12 cellular contexts compared by ENCODE assay signal in the genomic region with DNA sequence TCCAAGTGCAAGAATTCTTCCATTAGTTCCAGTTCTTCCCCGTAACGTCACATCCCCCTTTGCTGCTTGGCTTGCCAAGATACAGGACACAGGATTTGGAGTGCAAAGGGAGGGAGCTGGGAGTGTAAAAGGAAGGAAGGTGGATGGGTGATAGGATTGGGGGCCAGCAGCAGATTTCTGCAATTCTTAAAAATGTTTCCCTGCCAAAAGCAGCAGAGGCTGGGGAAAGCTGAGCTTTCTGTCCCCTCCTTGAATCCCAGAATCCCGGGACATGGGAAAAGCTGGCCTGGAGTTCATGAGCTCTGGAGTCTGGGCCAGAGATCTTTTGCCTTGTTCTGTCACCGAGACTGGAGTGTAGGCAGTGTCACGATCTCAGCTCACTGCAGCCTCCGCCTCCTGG.
DNase-seq lines count a peak whose midpoint lies in the region; ATAC-seq and TF ChIP-seq lines count a peak whose summit lies in the region.
"Had no signal": no experiment of that assay in that cellular context is flagged by ENCODE, and none has a peak within 500 bp of the region (broad histone marks: within the 10 kb centered on the region; RNA-seq: fewer than 3 reads in every experiment).

No MANE protein-coding gene starts in this region.

- ATAC-seq in gastroesophageal sphincter (no peak), HG02973 (IDR thresholded peaks at IDR 0.05; ENCODE audit: unreplicated experiment) (no peak)

- no peaks in the 10 kb centered on the region for H3K36me3 Mint-ChIP-seq in activated CD4-positive, alpha-beta T cell treated with anti-CD3 and anti-CD28 coated beads, Interleukin-2, amount 10 ng/mL, durations not matched to agents 24 days and 14 days (ENCODE audit: low read depth)

- no peaks in the 10 kb centered on the region for H3K9me3 ChIP-seq in gastroesophageal sphincter
- H3K9me3 ChIP-seq in neuronal stem cell (replicated peaks in 1 of 2; ENCODE audit: control insufficient read depth in 2 of 2, insufficient read depth in 1 of 2, low read depth in 1 of 2, low read length in 2 of 2): peaks cover 0 to 2% of the 10 kb centered on the region in 2 donors
- H3K9me3 ChIP-seq: tibial nerve had no signal

- H3K9ac ChIP-seq in neuronal stem cell (ENCODE audit: low read depth, low read length, poor library complexity): no peak overlapping the region

- no peak overlapping the region for H4K8ac ChIP-seq in neuronal stem cell (ENCODE audit: low read depth, low read length)

- H3K4ac ChIP-seq in neuronal stem cell (ENCODE audit: low read length): no peak overlapping the region

- no peak for TF ChIP-seq POLR2A in gastroesophageal sphincter (IDR thresholded peaks at IDR 0.05)

- H3K36me3 ChIP-seq in ACC112 (ENCODE audit: insufficient read depth, low read length) (no peaks in the 10 kb centered on the region), gastroesophageal sphincter (no peaks in the 10 kb centered on the region), neuronal stem cell (replicated peaks in 1 of 2; ENCODE audit: control insufficient read depth in 2 of 2, insufficient read depth in 2 of 2, low read length in 2 of 2) (no peaks in the 10 kb centered on the region)
- H3K36me3 ChIP-seq: tibial nerve had no signal

- H3K27me3 Mint-ChIP-seq in activated CD4-positive, alpha-beta T cell treated with anti-CD3 and anti-CD28 coated beads, Interleukin-2, amount 10 ng/mL, durations not matched to agents 24 days and 14 days: peaks cover 45% of the 10 kb centered on the region

- H3K4me3 ChIP-seq in ACC112 (ENCODE audit: low read depth, low read length) (peak overlapping the region; percentile 92), gastroesophageal sphincter (peak overlapping the region in 1 of 2 donors; percentile 56), neuronal stem cell (ENCODE audit: low read length in 2 of 2) (peak overlapping the region in 1 of 2 donors; percentile 4)

- H3K14ac ChIP-seq in neuronal stem cell (ENCODE audit: low read length): no peak overlapping the region

- H2BK15ac ChIP-seq in neuronal stem cell (ENCODE audit: low read length): no peak overlapping the region

- TF ChIP-seq EP300 in gastroesophageal sphincter (IDR thresholded peaks at IDR 0.05): no peak

- H2AFZ ChIP-seq in ACC112 (ENCODE audit: low read length, unreplicated experiment) (peak overlapping the region; percentile 81), neuronal stem cell (ENCODE audit: low read length) (no peak overlapping the region)

- no peak overlapping the region for H2AK5ac ChIP-seq in neuronal stem cell (ENCODE audit: low read depth, low read length)

- H3K4me1 ChIP-seq in ACC112 (ENCODE audit: control insufficient read depth, insufficient read depth, low read length, unreplicated experiment) (peaks cover 34% of the 10 kb centered on the region), gastroesophageal sphincter (peaks cover 0 to 42% (median 25%) of the 10 kb centered on the region in 3 donors), neuronal stem cell (ENCODE audit: control insufficient read depth in 2 of 2, insufficient read depth in 1 of 2, low read depth in 1 of 2, low read length in 2 of 2) (peaks cover 22 to 23% of the 10 kb centered on the region in 2 donors)

- H3K27ac ChIP-seq in ACC112 (ENCODE audit: low read depth, low read length) (peak overlapping the region; percentile 16; the same call in 1 of the 2 replicates), VCaP (peak overlapping the region; percentile 85), gastroesophageal sphincter (peak overlapping the region in 3 of 4 donors; percentile 51 to 71 (median 55)), neuronal stem cell (replicated peaks; ENCODE audit: low read length) (no peak overlapping the region)

- no peak overlapping the region for H3K4me3 Mint-ChIP-seq in activated CD4-positive, alpha-beta T cell treated with anti-CD3 and anti-CD28 coated beads, Interleukin-2, amount 10 ng/mL, durations not matched to agents 24 days and 14 days

- peaks cover 2% of the 10 kb centered on the region for H3K79me2 ChIP-seq in ACC112 (ENCODE audit: control insufficient read depth, insufficient read depth, low read length, unreplicated experiment)

- intact Hi-C loops in activated CD4-positive, alpha-beta T cell treated with anti-CD3 and anti-CD28 coated beads, Interleukin-2, amount 10 ng/mL, durations not matched to agents 24 days and 14 days (cut with micrococcal nuclease): loop anchor here (5.0 kb wide), 1 partner anchor 42 kb away; no protein-coding TSS in a partner anchor

- H2BK12ac ChIP-seq in neuronal stem cell (ENCODE audit: low read length): no peak overlapping the region

- peaks cover 15% of the 10 kb centered on the region for H3K4me1 Mint-ChIP-seq in activated CD4-positive, alpha-beta T cell treated with anti-CD3 and anti-CD28 coated beads, Interleukin-2, amount 10 ng/mL, durations not matched to agents 24 days and 14 days

- no peak overlapping the region for H3K27ac Mint-ChIP-seq in activated CD4-positive, alpha-beta T cell treated with anti-CD3 and anti-CD28 coated beads, Interleukin-2, amount 10 ng/mL, durations not matched to agents 24 days and 14 days
- H3K27ac Mint-ChIP-seq: activated naive CD4-positive, alpha-beta T cell treated with anti-CD3 and anti-CD28 coated beads, Interleukin-2, amount 50 U/mL, for 72 hours had no signal

- peaks cover 8% of the 10 kb centered on the region for H3K79me1 ChIP-seq in neuronal stem cell (ENCODE audit: low read depth, low read length)

- no peak overlapping the region for H3K23ac ChIP-seq in neuronal stem cell (ENCODE audit: low read depth, low read length, poor library complexity)

- no peak for DNase-seq in neuronal stem cell (ENCODE audit: low spot score)
- no peak for DNase-seq in A172 (ENCODE audit: low spot score)
- DNase-seq in activated CD4-positive, alpha-beta T cell treated with anti-CD3 and anti-CD28 coated beads, Interleukin-2, amount 10 ng/mL, durations not matched to agents 24 days and 14 days: no peak
- DNase-seq in GM19238 (ENCODE audit: insufficient read length, low spot score): no peak
- DNase-seq: GOT3, NCI-H510A treated with DMSO at 0.1 percent for 48 hours had no signal

- 20 to 53% methylated on average over 3 to 6 of the region's 6 CpGs for WGBS in gastroesophageal sphincter (ENCODE audit: low coverage in 1 of 2), 2 donors
- no CpG with 5 or more reads among the region's 6 CpGs for WGBS in neuronal stem cell (ENCODE audit: extremely low coverage in 2 of 2, insufficient read length in 2 of 2, insufficient replicate concordance in 1 of 2), 2 donors

- H2BK120ac ChIP-seq in neuronal stem cell (ENCODE audit: low read depth, low read length): no peak overlapping the region

- no peak overlapping the region for H4K91ac ChIP-seq in neuronal stem cell (ENCODE audit: low read depth, low read length, poor library complexity)

- no peaks in the 10 kb centered on the region for H3K9me3 Mint-ChIP-seq in activated CD4-positive, alpha-beta T cell treated with anti-CD3 and anti-CD28 coated beads, Interleukin-2, amount 10 ng/mL, durations not matched to agents 24 days and 14 days
- H3K9me3 Mint-ChIP-seq: activated naive CD4-positive, alpha-beta T cell treated with anti-CD3 and anti-CD28 coated beads, Interleukin-2, amount 50 U/mL, for 72 hours had no signal

- TF ChIP-seq CTCF in VCaP (conservative IDR thresholded peaks at IDR 0.05) (no peak), gastroesophageal sphincter (IDR thresholded peaks at IDR 0.05) (no peak)

- H2BK5ac ChIP-seq in neuronal stem cell (ENCODE audit: low read length): no peak overlapping the region

- H3K18ac ChIP-seq in neuronal stem cell (ENCODE audit: low read length): no peak overlapping the region

- H3K27me3 ChIP-seq in ACC112 (ENCODE audit: insufficient read depth, low read length) (peaks cover 7% of the 10 kb centered on the region; the same call in 1 of the 2 replicates), gastroesophageal sphincter (peaks cover 44% of the 10 kb centered on the region), neuronal stem cell (ENCODE audit: control insufficient read depth in 3 of 3, insufficient read depth in 3 of 3, low read depth in 1 of 3, low read length in 3 of 3) (peaks cover 0 to 7% (median 0%) of the 10 kb centered on the region in 3 experiments)

- H3K4me2 ChIP-seq in neuronal stem cell (ENCODE audit: insufficient read depth, low read length, poor library complexity, severe bottlenecking): peak overlapping the region; percentile 31
